ENCODE assay signal across 8 cellular contexts in genomic region chr5:58631895-58632294, GRCh38. TPM values are rescaled to one million over a fixed set of nuclear protein-coding genes. Genes with fewer than 3 reads are reported as not detected.
"Had no signal": no experiment of that assay in that cellular context is flagged by ENCODE, and none has a peak within 500 bp of the region (broad histone marks: within the 10 kb centered on the region; RNA-seq: fewer than 3 reads in every experiment).

No MANE protein-coding gene starts in this region.

- ATAC-seq: GM23338, HepG2 had no signal

- FAIRE-seq: H1, HepG2 had no signal

- H3K4me2 ChIP-seq: GM23338 had no signal

- H3K27ac ChIP-seq: HL-60 had no signal

- H3K4me3 ChIP-seq: GM23338 had no signal

- H2AFZ ChIP-seq: GM23338 had no signal

- DNase-seq: H7, HCEC 1CT, KBM-7 had no signal

RNA-seq across cellular contexts. Expression of gene RAB3C, which starts 49.0 kb away (rescaled TPM):
- total RNA-seq: HepG2, HT1080 had no signal
- polyA plus RNA-seq: HepG2 had no signal
